19 cellular contexts compared by ENCODE assay signal in the genomic region with DNA sequence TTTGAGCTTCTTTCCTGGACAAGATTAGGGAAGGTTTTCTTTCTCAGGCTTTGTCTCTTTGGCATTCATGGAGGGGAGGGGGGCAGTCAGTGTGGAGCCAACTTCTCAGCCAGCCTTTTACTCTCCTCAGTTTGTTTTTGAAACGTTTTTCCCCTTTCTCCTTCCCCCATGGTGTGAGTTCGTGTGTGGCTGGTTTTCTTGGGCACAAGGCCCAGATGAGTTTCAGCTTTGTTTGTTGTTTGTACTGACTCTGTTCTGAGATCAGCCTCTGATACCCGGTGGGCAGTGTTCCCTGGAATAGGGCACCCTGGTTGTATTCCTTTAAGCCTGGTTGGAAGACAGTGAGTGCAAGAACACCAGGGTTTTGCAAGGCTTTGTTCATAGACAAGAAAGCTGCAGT.
DNase-seq lines count a peak whose midpoint lies in the region; TF ChIP-seq lines count a peak whose summit lies in the region.
"Had no signal": no experiment of that assay in that cellular context is flagged by ENCODE, and none has a peak within 500 bp of the region (broad histone marks: within the 10 kb centered on the region; RNA-seq: fewer than 3 reads in every experiment).

No MANE protein-coding gene starts in this region.

- H3K36me3 ChIP-seq in brain microvascular endothelial cell (replicated peaks) (no peaks in the 10 kb centered on the region), hepatocyte (replicated peaks; ENCODE audit: insufficient read depth, low read depth) (no peaks in the 10 kb centered on the region), tibial artery (no peaks in the 10 kb centered on the region), stomach (no peaks in the 10 kb centered on the region)

- H3K9me2 ChIP-seq in hepatocyte (replicated peaks; ENCODE audit: insufficient read depth): no peaks in the 10 kb centered on the region

- no peaks in the 10 kb centered on the region for H3K9me3 ChIP-seq in hepatocyte (ENCODE audit: low read depth)
- no peaks in the 10 kb centered on the region for H3K9me3 ChIP-seq in tibial artery
- H3K9me3 ChIP-seq in stomach: no peaks in the 10 kb centered on the region

- no peaks in the 10 kb centered on the region for H4K20me1 ChIP-seq in hepatocyte (ENCODE audit: insufficient read depth, poor library complexity, severe bottlenecking)

- H3K4me2 ChIP-seq in hepatocyte: no peak overlapping the region

- no peak for TF ChIP-seq POLR2A in stomach (IDR thresholded peaks at IDR 0.05)

- DNase-seq in M059J (ENCODE audit: low read depth) (peak; percentile 22), brain microvascular endothelial cell (peak; percentile 45), hepatocyte (ENCODE audit: low spot score) (peak; percentile 7), tibial artery (peak; percentile 32 to 71), NCI-H1930 (lab: John Stamatoyannopoulos, UW) (no peak), nephron progenitor cell (no peak), stomach (no peak)
- DNase-seq: activated CD4-positive, alpha-beta T cell treated with anti-CD3 and anti-CD28 coated beads for 36 hours; CD8-positive, alpha-beta memory T cell; cortex of kidney; DND-41; foreskin melanocyte; NCI-H2107; NCI-H510A treated with DMSO at 0.1 percent for 48 hours; stimulated activated CD4-positive, alpha-beta T cell treated with anti-CD3 and anti-CD28 coated beads, Interleukin-2, amount 100 ng/mL, for 24 hours; stimulated activated naive CD4-positive, alpha-beta T cell had no signal

- H3K36me3 Mint-ChIP-seq in nephron progenitor cell (ENCODE audit: low read depth): no peaks in the 10 kb centered on the region
- H3K36me3 Mint-ChIP-seq: activated naive CD4-positive, alpha-beta T cell treated with anti-CD3 and anti-CD28 coated beads, Interleukin-2, amount 50 U/mL, for 24 hours; CD8-positive, alpha-beta memory T cell had no signal

- peaks cover 10% of the 10 kb centered on the region for H3K4me1 Mint-ChIP-seq in nephron progenitor cell
- H3K4me1 Mint-ChIP-seq: activated CD4-positive, alpha-beta T cell treated with anti-CD3 and anti-CD28 coated beads for 36 hours; activated naive CD4-positive, alpha-beta T cell treated with anti-CD3 and anti-CD28 coated beads, Interleukin-2, amount 50 U/mL, for 24 hours; CD8-positive, alpha-beta memory T cell had no signal

- H3K4me3 ChIP-seq in brain microvascular endothelial cell (ENCODE audit: low read depth, low read length) (no peak overlapping the region), hepatocyte (no peak overlapping the region), tibial artery (no peak overlapping the region), stomach (no peak overlapping the region)

- H3K27ac Mint-ChIP-seq in nephron progenitor cell: no peak overlapping the region
- H3K27ac Mint-ChIP-seq: activated CD4-positive, alpha-beta T cell treated with anti-CD3 and anti-CD28 coated beads for 36 hours; activated naive CD4-positive, alpha-beta T cell treated with anti-CD3 and anti-CD28 coated beads, Interleukin-2, amount 50 U/mL, for 24 hours; activated T-helper 1 cell treated with anti-CD3 and anti-CD28 coated beads, Interleukin-12 subunit alpha, Interleukin-12 subunit beta, Interleukin-2, Interleukin-4 antibody, amounts not matched to agents 30 ng/mL and 10 ng/mL and 1 ng/mL, durations not matched to agents 14 hours and 24 hours and 36 hours; CD8-positive, alpha-beta memory T cell had no signal

- no peak overlapping the region for H3K4me3 Mint-ChIP-seq in nephron progenitor cell
- H3K4me3 Mint-ChIP-seq: activated CD4-positive, alpha-beta T cell treated with anti-CD3 and anti-CD28 coated beads for 36 hours; activated naive CD4-positive, alpha-beta T cell treated with anti-CD3 and anti-CD28 coated beads, Interleukin-2, amount 50 U/mL, for 24 hours; activated T-helper 1 cell treated with anti-CD3 and anti-CD28 coated beads, Interleukin-12 subunit alpha, Interleukin-12 subunit beta, Interleukin-2, Interleukin-4 antibody, amounts not matched to agents 30 ng/mL and 10 ng/mL and 1 ng/mL, durations not matched to agents 14 hours and 24 hours and 36 hours; CD8-positive, alpha-beta memory T cell had no signal

- no peak for TF ChIP-seq CTCF in brain microvascular endothelial cell (IDR thresholded peaks at IDR 0.05; ENCODE audit: low read depth, low read length, missing control alignments)
- no peak for TF ChIP-seq CTCF in hepatocyte (IDR thresholded peaks at IDR 0.05; ENCODE audit: poor library complexity)
- TF ChIP-seq CTCF in tibial artery (IDR thresholded peaks at IDR 0.05): no peak
- no peak for TF ChIP-seq CTCF in nephron progenitor cell (IDR thresholded peaks at IDR 0.05)
- no peak for TF ChIP-seq CTCF in stomach (IDR thresholded peaks at IDR 0.05)

- WGBS in hepatocyte (ENCODE audit: low lambda C conversion rate, missing lambda C conversion rate): 43% methylated on average over 3 of the region's 3 CpGs
- 5 to 17% (median 7%) methylated on average over 3 of the region's 3 CpGs for WGBS in stomach, 5 donors

- intact Hi-C loops in tibial artery (cut with DNase I; ENCODE audit: low total_unique reads): no loop called here
- intact Hi-C loops in stomach (cut with DNase I; ENCODE audit: low total_unique reads): no loop called here

- H3K27ac ChIP-seq in brain microvascular endothelial cell: no peak overlapping the region
- H3K27ac ChIP-seq in hepatocyte: peak overlapping the region; percentile 31
- peak overlapping the region; percentile 14 to 18 for H3K27ac ChIP-seq in tibial artery
- H3K27ac ChIP-seq in stomach: no peak overlapping the region
- H3K27ac ChIP-seq: parathyroid adenoma had no signal

- in situ Hi-C loops in brain microvascular endothelial cell (cut with HindIII; ENCODE audit: low pct_ligation_motif_present, low sequenced_read_pairs): no loop called here

- peaks cover 5% of the 10 kb centered on the region for H3K27me3 Mint-ChIP-seq in nephron progenitor cell (ENCODE audit: low read depth, poor library complexity)
- H3K27me3 Mint-ChIP-seq: activated CD4-positive, alpha-beta T cell treated with anti-CD3 and anti-CD28 coated beads for 36 hours; activated naive CD4-positive, alpha-beta T cell treated with anti-CD3 and anti-CD28 coated beads, Interleukin-2, amount 50 U/mL, for 24 hours; CD8-positive, alpha-beta memory T cell had no signal

- H3K27me3 ChIP-seq in brain microvascular endothelial cell (replicated peaks): no peaks in the 10 kb centered on the region
- H3K27me3 ChIP-seq in hepatocyte: no peaks in the 10 kb centered on the region
- no peaks in the 10 kb centered on the region for H3K27me3 ChIP-seq in tibial artery
- H3K27me3 ChIP-seq in stomach: no peaks in the 10 kb centered on the region

- H2AFZ ChIP-seq in hepatocyte: no peak overlapping the region
- H2AFZ ChIP-seq: parathyroid adenoma had no signal

- H3K4me1 ChIP-seq in hepatocyte (ENCODE audit: insufficient read depth) (peaks cover 4% of the 10 kb centered on the region), tibial artery (peaks cover 0 to 22% (median 5%) of the 10 kb centered on the region in 4 donors), stomach (no peaks in the 10 kb centered on the region)
- H3K4me1 ChIP-seq: parathyroid adenoma had no signal

- TF ChIP-seq EP300 in stomach (IDR thresholded peaks at IDR 0.05): no peak

- H3K9me3 Mint-ChIP-seq in nephron progenitor cell: peaks cover 7% of the 10 kb centered on the region
- H3K9me3 Mint-ChIP-seq: activated T-helper 1 cell treated with anti-CD3 and anti-CD28 coated beads, Interleukin-12 subunit alpha, Interleukin-12 subunit beta, Interleukin-2, Interleukin-4 antibody, amounts not matched to agents 30 ng/mL and 10 ng/mL and 1 ng/mL, durations not matched to agents 14 hours and 24 hours and 36 hours had no signal

- no peaks in the 10 kb centered on the region for H3K79me2 ChIP-seq in hepatocyte
- H3K79me2 ChIP-seq: parathyroid adenoma had no signal

Comparison
In these comparisons a context has a peak if more than half of its experiments do, and no peak if none do; other contexts are left out.
1. DNase-seq: peak in M059J (single experiment), brain microvascular endothelial cell (single experiment), hepatocyte (single experiment) and tibial artery (2 of 2); none in NCI-H1930 (0 of 2), nephron progenitor cell (single experiment) and stomach (single experiment).
2. H3K27ac ChIP-seq: peak in hepatocyte (single experiment) and tibial artery (2 of 2); none in brain microvascular endothelial cell (single experiment) and stomach (0 of 5).